ENCODE assay signal across 8 cellular contexts in genomic region chr1:232630047-232630893, GRCh38. TPM values are rescaled to one million over a fixed set of nuclear protein-coding genes. Genes with fewer than 3 reads are reported as not detected.
A peak's percentile ranks its signal among the peaks of the same experiment; 100 is the strongest.
DNase-seq lines count a peak whose midpoint lies in the region; ATAC-seq, FAIRE-seq and TF ChIP-seq lines count a peak whose summit lies in the region.

Gene SIPA1L2, minus strand, starts transcription at chr1:232630133. Its CDS starts 114,794 bp downstream, at chr1:232515339.

- CTCF ChIA-PET in PC-9 (lab: Charles Lee) = no interaction called here
- CTCF ChIA-PET in naive thymus-derived CD4-positive, alpha-beta T cell (lab: Charles Lee) = no interaction called here

- peak; percentile 99 for ATAC-seq in GM21529 (IDR thresholded peaks at IDR 0.05; ENCODE audit: unreplicated experiment)
- peak; percentile 95 to 96 for ATAC-seq in activated T-cell treated with anti-CD3 and anti-CD28 coated beads, Interleukin-2, amount 50 U/mL, for 72 hours (replicated peaks in 1 of 2)
- peak; percentile 96 for ATAC-seq in naive thymus-derived CD4-positive, alpha-beta T cell
- ATAC-seq in stimulated activated effector memory CD8-positive, alpha-beta T cell treated with anti-CD3 and anti-CD28 coated beads, Interleukin-12 subunit alpha, Interleukin-12 subunit beta, amount 100 ng/mL, for 72 hours = peak; percentile 96

- H3K9me3 ChIP-seq in PC-9 (ENCODE audit: insufficient read depth, low read depth) = no peaks in the 10 kb centered on the region
- no peaks in the 10 kb centered on the region for H3K9me3 ChIP-seq in naive thymus-derived CD4-positive, alpha-beta T cell (ENCODE audit: control insufficient read depth in 2 of 3, low read length in 3 of 3)

- H3K27ac Mint-ChIP-seq in activated T-cell treated with anti-CD3 and anti-CD28 coated beads, Interleukin-2, amount 50 U/mL, for 72 hours = peak within 1 kb of the TSS; percentile 93
- peak within 1 kb of the TSS in 2 of 9 donors; percentile 14 to 64 for H3K27ac Mint-ChIP-seq in naive thymus-derived CD4-positive, alpha-beta T cell
- peak within 1 kb of the TSS; percentile 91 for H3K27ac Mint-ChIP-seq in stimulated activated effector memory CD8-positive, alpha-beta T cell treated with anti-CD3 and anti-CD28 coated beads, Interleukin-12 subunit alpha, Interleukin-12 subunit beta, amount 100 ng/mL, for 72 hours

- TF ChIP-seq CTCF in D721Med (IDR thresholded peaks at IDR 0.05; ENCODE audit: insufficient read depth, missing control alignments) (peak; percentile 79), PC-9 (conservative IDR thresholded peaks at IDR 0.05) (peak; percentile 66)

- H3K27ac ChIP-seq in PC-9 = no peak within 1 kb of the TSS
- no peak within 1 kb of the TSS for H3K27ac ChIP-seq in naive thymus-derived CD4-positive, alpha-beta T cell (ENCODE audit: low read depth, low read length)

- H3K4me1 Mint-ChIP-seq in activated T-cell treated with anti-CD3 and anti-CD28 coated beads, Interleukin-2, amount 50 U/mL, for 72 hours (ENCODE audit: low read depth) = peaks cover 32% of the 10 kb centered on the region
- peaks cover 14 to 30% (median 27%) of the 10 kb centered on the region in 7 donors for H3K4me1 Mint-ChIP-seq in naive thymus-derived CD4-positive, alpha-beta T cell
- peaks cover 34% of the 10 kb centered on the region for H3K4me1 Mint-ChIP-seq in stimulated activated effector memory CD8-positive, alpha-beta T cell treated with anti-CD3 and anti-CD28 coated beads, Interleukin-12 subunit alpha, Interleukin-12 subunit beta, amount 100 ng/mL, for 72 hours

- H3K4me3 Mint-ChIP-seq in activated T-cell treated with anti-CD3 and anti-CD28 coated beads, Interleukin-2, amount 50 U/mL, for 72 hours = peak within 1 kb of the TSS; percentile 90 to 98
- H3K4me3 Mint-ChIP-seq in naive thymus-derived CD4-positive, alpha-beta T cell = peak within 1 kb of the TSS; percentile 82 to 91 (median 86)
- peak within 1 kb of the TSS; percentile 93 for H3K4me3 Mint-ChIP-seq in stimulated activated effector memory CD8-positive, alpha-beta T cell treated with anti-CD3 and anti-CD28 coated beads, Interleukin-12 subunit alpha, Interleukin-12 subunit beta, amount 100 ng/mL, for 72 hours

- H3K79me2 ChIP-seq in PC-9 (ENCODE audit: low read depth) = no peaks in the 10 kb centered on the region

- H3K9me3 Mint-ChIP-seq in activated T-cell treated with anti-CD3 and anti-CD28 coated beads, Interleukin-2, amount 50 U/mL, for 72 hours = no peaks in the 10 kb centered on the region
- no peaks in the 10 kb centered on the region for H3K9me3 Mint-ChIP-seq in naive thymus-derived CD4-positive, alpha-beta T cell
- no peaks in the 10 kb centered on the region for H3K9me3 Mint-ChIP-seq in stimulated activated effector memory CD8-positive, alpha-beta T cell treated with anti-CD3 and anti-CD28 coated beads, Interleukin-12 subunit alpha, Interleukin-12 subunit beta, amount 100 ng/mL, for 72 hours

- POLR2A ChIA-PET in PC-9 (lab: Charles Lee; ENCODE audit: unreplicated experiment) = no interaction called here
- POLR2A ChIA-PET in naive thymus-derived CD4-positive, alpha-beta T cell (lab: Charles Lee) = no interaction called here

- no peaks in the 10 kb centered on the region for H4K20me1 ChIP-seq in PC-9 (ENCODE audit: insufficient read depth)

- H3K4me1 ChIP-seq in PC-9 (replicated peaks; ENCODE audit: insufficient read depth) = peaks cover 20% of the 10 kb centered on the region
- H3K4me1 ChIP-seq in naive thymus-derived CD4-positive, alpha-beta T cell (ENCODE audit: control insufficient read depth in 2 of 2, insufficient read depth in 2 of 2, low read length in 2 of 2) = peaks cover 4 to 8% of the 10 kb centered on the region in 2 donors

- no TSS peak for BruUV-seq in PC-9 (replicated peaks; lab: Mats Ljungman, UMichigan)

- H3F3A ChIP-seq in PC-9 (ENCODE audit: insufficient read depth, low read depth) = peaks cover 18% of the 10 kb centered on the region

- H3K9me2 ChIP-seq in PC-9 (ENCODE audit: insufficient read depth) = no peaks in the 10 kb centered on the region

- no peaks in the 10 kb centered on the region for H3K27me3 ChIP-seq in PC-9 (ENCODE audit: insufficient read depth, low read depth)
- peaks cover 0 to 3% of the 10 kb centered on the region in 2 donors for H3K27me3 ChIP-seq in naive thymus-derived CD4-positive, alpha-beta T cell (ENCODE audit: control insufficient read depth in 2 of 2, insufficient read depth in 2 of 2, low read length in 2 of 2)

- H2AFZ ChIP-seq in PC-9 = peak within 1 kb of the TSS; percentile 85

- DNase-seq in D721Med (ENCODE audit: insufficient read length, low spot score) (peak; percentile 99), HuH-7.5 (ENCODE audit: low spot score) (peak; percentile 99), PC-9 (peak; percentile 61 to 85), fibroblast of gingiva (ENCODE audit: low read depth) (peak; percentile 91)
- peak; percentile 91 to 94 for DNase-seq in activated T-cell treated with anti-CD3 and anti-CD28 coated beads, Interleukin-2, amount 50 U/mL, for 72 hours
- peak; percentile 66 to 95 (median 84) for DNase-seq in naive thymus-derived CD4-positive, alpha-beta T cell
- peak; percentile 93 to 98 for DNase-seq in stimulated activated effector memory CD8-positive, alpha-beta T cell treated with anti-CD3 and anti-CD28 coated beads, Interleukin-12 subunit alpha, Interleukin-12 subunit beta, amount 100 ng/mL, for 72 hours (ENCODE audit: low spot score in 2 of 2)

- H3K36me3 ChIP-seq in PC-9 (ENCODE audit: low read depth) = no peaks in the 10 kb centered on the region
- no peaks in the 10 kb centered on the region for H3K36me3 ChIP-seq in naive thymus-derived CD4-positive, alpha-beta T cell (ENCODE audit: control insufficient read depth in 2 of 3, insufficient read depth in 3 of 3, low read length in 3 of 3)

- intact Hi-C loops in PC-9 (cut with micrococcal nuclease; ENCODE audit: unreplicated experiment) = no loop called here
- intact Hi-C loops in naive thymus-derived CD4-positive, alpha-beta T cell (cut with micrococcal nuclease) = loop anchor here (1.0 to 10.0 kb wide), 6 partner anchors 177 to 652 kb away; partner anchors contain the start of genes NTPCR (in 2 of the 2) and MAP10 (in 1 of the 2)

- FAIRE-seq in D721Med (lab: Jason Lieb, UNC) = no peak

- peaks cover 32% of the 10 kb centered on the region for H3K27me3 Mint-ChIP-seq in activated T-cell treated with anti-CD3 and anti-CD28 coated beads, Interleukin-2, amount 50 U/mL, for 72 hours (ENCODE audit: low read depth)
- peaks cover 11 to 59% (median 29%) of the 10 kb centered on the region in 5 donors for H3K27me3 Mint-ChIP-seq in naive thymus-derived CD4-positive, alpha-beta T cell

- peaks cover 0 to 3% of the 10 kb centered on the region in 2 donors for H3K36me3 Mint-ChIP-seq in activated T-cell treated with anti-CD3 and anti-CD28 coated beads, Interleukin-2, amount 50 U/mL, for 72 hours (ENCODE audit: insufficient read depth in 2 of 2)
- H3K36me3 Mint-ChIP-seq in naive thymus-derived CD4-positive, alpha-beta T cell = no peaks in the 10 kb centered on the region
- peaks cover 6% of the 10 kb centered on the region for H3K36me3 Mint-ChIP-seq in stimulated activated effector memory CD8-positive, alpha-beta T cell treated with anti-CD3 and anti-CD28 coated beads, Interleukin-12 subunit alpha, Interleukin-12 subunit beta, amount 100 ng/mL, for 72 hours

- H3K4me2 ChIP-seq in PC-9 = peak within 1 kb of the TSS; percentile 56

- peak within 1 kb of the TSS; percentile 62 for H3K4me3 ChIP-seq in PC-9
- peak within 1 kb of the TSS; percentile 58 for H3K4me3 ChIP-seq in naive thymus-derived CD4-positive, alpha-beta T cell (ENCODE audit: low read length)

RNA-seq across cellular contexts. Expression of gene SIPA1L2, which starts in this region (rescaled TPM):
- not detected in 2 replicates for total RNA-seq in PC-9 (2021)
- 1 to 10 TPM; 3.3 to 5.9 TPM for total RNA-seq in activated T-cell treated with anti-CD3 and anti-CD28 coated beads, Interleukin-2, amount 50 U/mL, for 72 hours
- 1 to 10 TPM in 1 of 5 experiments, under 1 TPM in 4; 0.27 to 4.9 (median 0.69) TPM for total RNA-seq in naive thymus-derived CD4-positive, alpha-beta T cell
- polyA plus RNA-seq in naive thymus-derived CD4-positive, alpha-beta T cell = under 1 TPM in 1 of 2 donors, not detected in 1; 0.08 TPM

Comparison
In these comparisons a context has a peak if more than half of its experiments do, and no peak if none do; other contexts are left out.
1. Peak in DNase-seq, H3K4me3 ChIP-seq and H3K4me2 ChIP-seq in PC-9; RNA of the gene not detected or under 1 TPM.